Comparison of ENCODE assay signal across 10 cellular contexts in genomic region chr6:111683749-111684267, GRCh38.
DNase-seq lines count a peak whose midpoint lies in the region; ATAC-seq and TF ChIP-seq lines count a peak whose summit lies in the region.
"Had no signal": no experiment of that assay in that cellular context is flagged by ENCODE, and none has a peak within 500 bp of the region (broad histone marks: within the 10 kb centered on the region; RNA-seq: fewer than 3 reads in every experiment).

No MANE protein-coding gene starts in this region.

- ATAC-seq in activated naive CD8-positive, alpha-beta T cell treated with anti-CD3 and anti-CD28 coated beads, Interleukin-2, amount 50 U/mL, for 24 hours = no peak
- ATAC-seq in HG02973 (IDR thresholded peaks at IDR 0.05; ENCODE audit: unreplicated experiment) (no peak), HG02852 (IDR thresholded peaks at IDR 0.05; ENCODE audit: unreplicated experiment) (no peak)

- WGBS in sigmoid colon, 2 donors = 76 to 80% methylated on average over 5 of the region's 5 CpGs

- peak in 4 of 5 donors; percentile 21 to 30 (median 25) for DNase-seq in CD4-positive, alpha-beta memory T cell
- DNase-seq in activated naive CD8-positive, alpha-beta T cell treated with anti-CD3 and anti-CD28 coated beads, Interleukin-2, amount 50 U/mL, for 24 hours = no peak
- DNase-seq in glomerular endothelial cell (ENCODE audit: extremely low read depth, low read depth, low spot score) (peak; percentile 81), sigmoid colon (peak; percentile 88), D341Med (ENCODE audit: low spot score) (no peak), NAMALWA (ENCODE audit: low spot score) (no peak)
- DNase-seq: pancreas had no signal

- H3K27ac Mint-ChIP-seq in CD4-positive, alpha-beta memory T cell = peak overlapping the region; percentile 72 to 94 (median 92)
- peak overlapping the region; percentile 59 for H3K27ac Mint-ChIP-seq in activated naive CD8-positive, alpha-beta T cell treated with anti-CD3 and anti-CD28 coated beads, Interleukin-2, amount 50 U/mL, for 24 hours

- no peaks in the 10 kb centered on the region for H3K27me3 Mint-ChIP-seq in CD4-positive, alpha-beta memory T cell
- H3K27me3 Mint-ChIP-seq in activated naive CD8-positive, alpha-beta T cell treated with anti-CD3 and anti-CD28 coated beads, Interleukin-2, amount 50 U/mL, for 24 hours = no peaks in the 10 kb centered on the region

- H3K27ac ChIP-seq in CD4-positive, alpha-beta memory T cell (ENCODE audit: low read depth, low read length) = peak overlapping the region; percentile 45
- peak overlapping the region; percentile 63 to 77 (median 71) for H3K27ac ChIP-seq in sigmoid colon
- H3K27ac ChIP-seq: SK-N-MC had no signal

- TF ChIP-seq POLR2A in sigmoid colon (IDR thresholded peaks at IDR 0.05) = no peak

- CTCF ChIA-PET in CD4-positive, alpha-beta memory T cell (lab: Charles Lee; ENCODE audit: partially characterized antibody) = no interaction called here

- POLR2A ChIA-PET in CD4-positive, alpha-beta memory T cell (lab: Charles Lee; ENCODE audit: partially characterized antibody) = interaction anchor here (0.6 kb wide), 1 partner anchor 190 kb away, joined by 3 read pairs; no protein-coding TSS in a partner anchor

- no peak for TF ChIP-seq CTCF in sigmoid colon (IDR thresholded peaks at IDR 0.05)

- H3K9me3 ChIP-seq in CD4-positive, alpha-beta memory T cell (ENCODE audit: control insufficient read depth in 1 of 2, low read length in 2 of 2) = no peaks in the 10 kb centered on the region
- no peaks in the 10 kb centered on the region for H3K9me3 ChIP-seq in sigmoid colon
- H3K9me3 ChIP-seq: pancreas had no signal

- H3K9me3 Mint-ChIP-seq in CD4-positive, alpha-beta memory T cell = no peaks in the 10 kb centered on the region
- no peaks in the 10 kb centered on the region for H3K9me3 Mint-ChIP-seq in activated naive CD8-positive, alpha-beta T cell treated with anti-CD3 and anti-CD28 coated beads, Interleukin-2, amount 50 U/mL, for 24 hours

- H3K27me3 ChIP-seq in CD4-positive, alpha-beta memory T cell (ENCODE audit: insufficient read depth, low read length) = no peaks in the 10 kb centered on the region
- H3K27me3 ChIP-seq in sigmoid colon = no peaks in the 10 kb centered on the region
- H3K27me3 ChIP-seq: pancreas had no signal

- H3K36me3 Mint-ChIP-seq in CD4-positive, alpha-beta memory T cell = peaks cover 75 to 90% of the 10 kb centered on the region in 2 donors
- peaks cover 85% of the 10 kb centered on the region for H3K36me3 Mint-ChIP-seq in activated naive CD8-positive, alpha-beta T cell treated with anti-CD3 and anti-CD28 coated beads, Interleukin-2, amount 50 U/mL, for 24 hours (ENCODE audit: low read depth)

- peak overlapping the region; percentile 13 to 79 (median 70) for H3K4me3 Mint-ChIP-seq in CD4-positive, alpha-beta memory T cell
- no peak overlapping the region for H3K4me3 Mint-ChIP-seq in activated naive CD8-positive, alpha-beta T cell treated with anti-CD3 and anti-CD28 coated beads, Interleukin-2, amount 50 U/mL, for 24 hours

- TF ChIP-seq EP300 in sigmoid colon (IDR thresholded peaks at IDR 0.05) = no peak

- H3K36me3 ChIP-seq in CD4-positive, alpha-beta memory T cell (ENCODE audit: insufficient read depth, low read length) = peaks cover 53% of the 10 kb centered on the region
- no peaks in the 10 kb centered on the region for H3K36me3 ChIP-seq in sigmoid colon
- H3K36me3 ChIP-seq: pancreas had no signal

- peaks cover 80% of the 10 kb centered on the region for H3K4me1 ChIP-seq in CD4-positive, alpha-beta memory T cell (ENCODE audit: insufficient read depth, low read length)
- H3K4me1 ChIP-seq in sigmoid colon = peaks cover 0 to 64% (median 34%) of the 10 kb centered on the region in 4 donors

- no peak overlapping the region for H3K4me3 ChIP-seq in CD4-positive, alpha-beta memory T cell (ENCODE audit: low read length in 2 of 2)
- no peak overlapping the region for H3K4me3 ChIP-seq in sigmoid colon
- H3K4me3 ChIP-seq: pancreas, SK-N-MC had no signal

- H3K4me1 Mint-ChIP-seq in CD4-positive, alpha-beta memory T cell = peaks cover 69 to 92% (median 81%) of the 10 kb centered on the region in 4 donors
- H3K4me1 Mint-ChIP-seq in activated naive CD8-positive, alpha-beta T cell treated with anti-CD3 and anti-CD28 coated beads, Interleukin-2, amount 50 U/mL, for 24 hours = peaks cover 59% of the 10 kb centered on the region

- intact Hi-C loops in CD4-positive, alpha-beta memory T cell (cut with micrococcal nuclease) = no loop called here
- intact Hi-C loops in sigmoid colon (cut with DNase I) = no loop called here

Comparison
In these comparisons a context has a peak if more than half of its experiments do, and no peak if none do; other contexts are left out.
1. DNase-seq: peak in CD4-positive, alpha-beta memory T cell (4 of 5), glomerular endothelial cell (single experiment) and sigmoid colon (single experiment); none in activated naive CD8-positive, alpha-beta T cell treated with anti-CD3 and anti-CD28 coated beads, Interleukin-2, amount 50 U/mL, for 24 hours (single experiment), D341Med (single experiment) and NAMALWA (single experiment).